In the genomic region with DNA sequence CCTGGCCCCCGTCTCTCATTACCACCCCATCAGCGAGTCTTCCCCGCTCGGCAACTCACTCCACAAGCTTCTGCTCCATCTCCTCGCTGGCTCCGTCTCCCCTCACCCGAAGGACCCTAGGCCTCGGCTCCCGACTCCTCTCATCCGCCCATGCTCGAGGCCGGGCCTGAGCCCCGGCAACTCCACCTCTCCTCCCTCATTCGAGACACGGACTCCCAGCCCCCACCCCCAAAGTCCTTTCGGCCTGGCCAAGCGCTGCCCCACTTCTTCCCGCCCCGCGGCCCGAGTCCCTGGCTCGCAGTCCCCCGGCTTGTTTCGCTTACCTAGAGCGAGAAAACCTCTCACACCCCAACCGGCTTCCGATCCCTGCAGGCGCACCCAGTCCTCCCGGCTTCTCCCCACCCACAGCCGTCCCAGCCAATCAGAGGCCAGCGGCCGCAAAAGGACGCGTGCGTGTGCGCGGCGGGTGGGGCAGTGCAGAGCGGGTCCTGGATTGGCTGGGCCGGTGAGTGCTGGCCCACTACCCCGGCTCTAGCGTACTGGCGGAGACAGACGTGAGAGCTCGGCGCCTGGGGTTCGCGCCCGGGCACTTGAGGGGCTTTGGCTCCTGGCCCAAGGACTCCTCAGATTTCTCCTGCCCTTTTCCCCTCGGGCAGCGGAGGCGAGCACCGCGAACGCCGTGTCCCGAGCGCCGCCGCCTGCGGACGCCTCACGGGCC, we compare ENCODE assay signal across 8 cellular contexts. TPM values are rescaled to one million over a fixed set of nuclear protein-coding genes. Genes with fewer than 3 reads are reported as not detected.
DNase-seq lines count a peak whose midpoint lies in the region; TF ChIP-seq lines count a peak whose summit lies in the region.

Gene HIGD1A, minus strand, starts transcription at position 378 of the 718 bp plus-strand sequence. CDS start 10,237 bp downstream, outside the sequence.

- TF ChIP-seq CTCF in GM20000 (IDR thresholded peaks at IDR 0.05; ENCODE audit: extremely low read depth, missing control alignments) = no peak

- POLR2A ChIA-PET in activated CD8-positive, alpha-beta memory T cell treated with anti-CD3 and anti-CD28 coated beads for 36 hours (lab: Charles Lee) = no interaction called here

- peak within 1 kb of the TSS; percentile 84 for H3K4me3 ChIP-seq in effector memory CD4-positive, alpha-beta T cell (ENCODE audit: insufficient read depth, low read depth, low read length, poor library complexity, severe bottlenecking)

- CTCF ChIA-PET in activated CD8-positive, alpha-beta memory T cell treated with anti-CD3 and anti-CD28 coated beads for 36 hours (lab: Charles Lee) = interaction anchor here (1.0 kb wide), 1 partner anchor 35 kb away, joined by 3 read pairs; no protein-coding TSS in a partner anchor

- DNase-seq in CMK (ENCODE audit: low read depth) (peak; percentile 87), GM20000 (ENCODE audit: low spot score) (peak; percentile 96), HT-29 (ENCODE audit: low spot score) (peak; percentile 88), NOMO-1 (lab: John Stamatoyannopoulos, UW; ENCODE audit: unreplicated experiment in 2 of 2) (peak; percentile 95 to 99), medulla oblongata (ENCODE audit: extremely low spot score) (peak; percentile 99)
- DNase-seq in effector memory CD4-positive, alpha-beta T cell = peak; percentile 83 to 88 (median 88)
- DNase-seq in stimulated activated CD8-positive, alpha-beta memory T cell treated with anti-CD3 and anti-CD28 coated beads, Interleukin-12 subunit alpha, Interleukin-12 subunit beta, amount 100 ng/mL, for 1 hour (ENCODE audit: low read depth) = peak; percentile 84

- H3K4me1 ChIP-seq in effector memory CD4-positive, alpha-beta T cell (ENCODE audit: control insufficient read depth, insufficient read depth, low read length, poor library complexity, severe bottlenecking) = peaks cover 12% of the 10 kb centered on the region

- no peaks in the 10 kb centered on the region for H3K27me3 ChIP-seq in effector memory CD4-positive, alpha-beta T cell (replicated peaks; ENCODE audit: control insufficient read depth, insufficient read depth, low read length, poor library complexity, severe bottlenecking)

- peak within 1 kb of the TSS; percentile 79 for H3K27ac ChIP-seq in effector memory CD4-positive, alpha-beta T cell (ENCODE audit: insufficient read depth, low read length, poor library complexity, severe bottlenecking)

- no peaks in the 10 kb centered on the region for H3K36me3 ChIP-seq in effector memory CD4-positive, alpha-beta T cell (ENCODE audit: control insufficient read depth, insufficient read depth, low read length)

- H3K9me3 ChIP-seq in effector memory CD4-positive, alpha-beta T cell (ENCODE audit: control insufficient read depth, low read length) = no peaks in the 10 kb centered on the region

RNA-seq across cellular contexts. Expression of gene HIGD1A, which starts in this region (rescaled TPM):
- 22.5 and 32.2 TPM in 2 replicates for total RNA-seq in HT-29 (2014; rRNA removed; shearing (Covaris generic))
- total RNA-seq in activated CD8-positive, alpha-beta memory T cell treated with anti-CD3 and anti-CD28 coated beads for 36 hours = 10 to 100 TPM; 90.6 to 92.0 TPM

Comparison
In these comparisons a context has a peak if more than half of its experiments do, and no peak if none do; other contexts are left out.
1. Peak in every context shown above with its lines: DNase-seq, H3K4me3 ChIP-seq and H3K27ac ChIP-seq.